1 cellular context compared by ENCODE assay signal in the genomic region with DNA sequence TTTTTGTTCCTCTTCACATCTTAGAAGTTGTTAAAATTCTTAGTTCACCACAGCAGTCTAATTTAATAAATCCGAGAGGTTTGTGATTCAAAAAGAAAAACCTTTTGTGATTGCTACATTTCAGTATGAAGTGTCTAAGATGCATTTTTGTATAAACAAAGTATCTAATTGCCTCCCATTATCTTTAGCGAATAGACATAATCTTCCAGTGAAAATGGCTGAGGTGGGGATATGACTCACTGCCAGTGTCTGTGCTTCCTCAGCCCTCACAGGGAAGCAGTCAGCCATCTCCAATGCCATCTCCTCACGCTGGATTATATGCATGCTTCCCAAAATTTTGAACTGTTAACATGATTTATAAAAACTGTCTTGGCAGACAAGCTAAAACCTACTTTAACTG.
TF ChIP-seq lines count a peak whose summit lies in the region.

No MANE protein-coding gene starts in this region.

TF ChIP-seq in SK-N-SH, 30 proteins besides CTCF, POLR2A, EP300 and RAD21 (continued from another document):
- peak; percentile 60; the same call in 1 of the 2 replicates for TF ChIP-seq TCF12 (IDR thresholded peaks at IDR 0.05)
- no peak for TF ChIP-seq FOXM1 (IDR thresholded peaks at IDR 0.05; ENCODE audit: low read depth)
- TF ChIP-seq ELF1 (IDR thresholded peaks at IDR 0.05): no peak
- no peak for TF ChIP-seq SMC3 (IDR thresholded peaks at IDR 0.05; ENCODE audit: low read depth, low read length)
- peak; percentile 29; the same call in 1 of the 2 replicates for TF ChIP-seq YY1 (IDR thresholded peaks at IDR 0.05; ENCODE audit: low read depth)
- no peak for TF ChIP-seq GATA2 (CRISPR knock-in tag; IDR thresholded peaks at IDR 0.05)
- no peak for TF ChIP-seq TEAD4 (IDR thresholded peaks at IDR 0.05; ENCODE audit: borderline replicate concordance, insufficient read depth)
- TF ChIP-seq JUND (IDR thresholded peaks at IDR 0.05): peak; percentile 45
- TF ChIP-seq NFIC (IDR thresholded peaks at IDR 0.05; ENCODE audit: borderline replicate concordance): no peak
